7 cellular contexts compared by ENCODE assay signal in genomic region chr5:175718401-175719108, GRCh38.
DNase-seq lines count a peak whose midpoint lies in the region; ATAC-seq and TF ChIP-seq lines count a peak whose summit lies in the region.

No MANE protein-coding gene starts in this region.

- H3K4me2 ChIP-seq in GM23248 (ENCODE audit: unreplicated experiment): no peak overlapping the region

- H3K36me3 Mint-ChIP-seq in glutamatergic neuron (ENCODE audit: unreplicated experiment): peaks cover 22% of the 10 kb centered on the region

- H3K4me1 ChIP-seq in GM23248 (ENCODE audit: insufficient read depth): no peaks in the 10 kb centered on the region

- H3K27ac Mint-ChIP-seq in glutamatergic neuron (ENCODE audit: unreplicated experiment): no peak overlapping the region

- H3F3A ChIP-seq in GM23248 (ENCODE audit: insufficient read depth): no peaks in the 10 kb centered on the region

- H4K20me1 ChIP-seq in GM23248 (ENCODE audit: insufficient read depth): no peaks in the 10 kb centered on the region

- no peak overlapping the region for H3K4me3 Mint-ChIP-seq in glutamatergic neuron (ENCODE audit: unreplicated experiment)

- no peak overlapping the region for H3K4me3 ChIP-seq in GM23248

- no peaks in the 10 kb centered on the region for H3K9me2 ChIP-seq in GM23248 (ENCODE audit: insufficient read depth)

- no peaks in the 10 kb centered on the region for H3K4me1 Mint-ChIP-seq in glutamatergic neuron (ENCODE audit: low read depth, unreplicated experiment)

- H3K36me3 ChIP-seq in GM23248 (ENCODE audit: low read depth): no peaks in the 10 kb centered on the region

- no peaks in the 10 kb centered on the region for H3K27me3 Mint-ChIP-seq in glutamatergic neuron (ENCODE audit: unreplicated experiment)

- in situ Hi-C loops in GM23248 (cut with MboI): no loop called here

- H3K9me3 ChIP-seq in GM23248 (ENCODE audit: low read depth): no peaks in the 10 kb centered on the region

- no peak overlapping the region for H3K27ac ChIP-seq in GM23248

- peak; percentile 31 for DNase-seq in GM23248
- DNase-seq in NOMO-1 treated with dmso at 0.1 percent for 144 hours (lab: John Stamatoyannopoulos, UW; ENCODE audit: unreplicated experiment): peak; percentile 15
- peak; percentile 62 for DNase-seq in activated T-cell treated with anti-CD3 and anti-CD28 coated beads for 48 hours (ENCODE audit: low read depth)
- DNase-seq in glutamatergic neuron: peak; percentile 68
- DNase-seq in stimulated activated CD4-positive, alpha-beta T cell treated with anti-CD3 and anti-CD28 coated beads, Interleukin-12 subunit alpha, Interleukin-12 subunit beta, amount 100 ng/mL, for 24 hours (ENCODE audit: low read depth in 2 of 2): peak; percentile 45 to 64
- no peak for DNase-seq in NCI-H524 treated with DMSO at 0.1 percent for 48 hours (lab: John Stamatoyannopoulos, UW)

- H3K9ac ChIP-seq in GM23248: no peak overlapping the region

- no peak overlapping the region for H2AFZ ChIP-seq in GM23248

- H3K27me3 ChIP-seq in GM23248 (replicated peaks; ENCODE audit: insufficient read depth): no peaks in the 10 kb centered on the region

- peak; percentile 87 for TF ChIP-seq CTCF in glutamatergic neuron (IDR thresholded peaks at IDR 0.05; ENCODE audit: partially characterized antibody, unreplicated experiment)

- H3K9me3 Mint-ChIP-seq in glutamatergic neuron (ENCODE audit: unreplicated experiment): peaks cover 6% of the 10 kb centered on the region

- WGBS in GM23248 (ENCODE audit: low coverage in 1 of 2, low lambda C conversion rate in 2 of 2, missing lambda C conversion rate in 2 of 2), 2 experiments: 11 to 15% methylated on average over 8 of the region's 8 CpGs

- H3K79me2 ChIP-seq in GM23248 (ENCODE audit: insufficient read depth): no peaks in the 10 kb centered on the region

- ATAC-seq in HG03457 (IDR thresholded peaks at IDR 0.05; ENCODE audit: unreplicated experiment): no peak
